In the genomic region with DNA sequence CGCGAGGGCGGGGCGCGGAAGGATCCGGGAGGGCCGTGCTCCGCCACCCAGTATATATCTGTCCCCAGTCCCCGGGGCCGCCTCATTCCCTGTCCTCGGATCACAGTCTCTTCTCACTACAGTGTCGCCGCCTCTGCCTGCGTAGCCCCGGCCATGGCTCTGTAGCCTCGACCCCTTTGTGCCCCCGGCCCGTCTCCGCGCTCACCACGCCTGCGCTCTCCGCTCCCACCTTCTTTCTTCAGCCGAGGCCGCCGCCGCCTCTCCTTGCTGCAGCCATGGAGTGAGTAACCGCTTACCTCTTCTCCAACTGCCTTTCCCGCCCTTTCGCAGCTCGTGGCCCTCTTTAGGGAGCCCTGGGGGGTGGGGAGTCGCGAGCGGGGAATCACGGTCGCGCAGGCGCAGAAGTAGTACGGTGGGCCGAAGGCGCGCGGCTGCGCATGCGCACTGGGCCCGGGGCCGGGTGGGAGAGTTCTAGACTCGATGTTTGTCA, we compare ENCODE assay signal across 8 cellular contexts.
A peak's percentile ranks its signal among the peaks of the same experiment; 100 is the strongest.
DNase-seq lines count a peak whose midpoint lies in the region; ATAC-seq and TF ChIP-seq lines count a peak whose summit lies in the region.

Gene ATF5, plus strand, starts transcription at position 85 of the 490 bp plus-strand sequence. CDS start 1,646 bp downstream, outside the sequence.
Gene NUP62, minus strand, starts transcription at position 384 of the 490 bp plus-strand sequence. CDS start 19,697 bp downstream, outside the sequence.

- H3K36me3 ChIP-seq in OCI-LY3 (replicated peaks; ENCODE audit: low read depth, low read length): peaks cover 68% of the 10 kb centered on the region
- peaks cover under 1 to 27% of the 10 kb centered on the region in 2 donors for H3K36me3 ChIP-seq in mucosa of rectum (ENCODE audit: control insufficient read depth in 2 of 2, insufficient read depth in 2 of 2, low read length in 2 of 2)

- peaks cover 46% of the 10 kb centered on the region for H4K20me1 ChIP-seq in OCI-LY3 (ENCODE audit: insufficient read depth, low read length)

- DNase-seq in DMS 273 (lab: John Stamatoyannopoulos, UW; ENCODE audit: unreplicated experiment) (peak; percentile 97), HuH-7 (ENCODE audit: low spot score) (peak; percentile 98), activated T-cell treated with anti-CD3 and anti-CD28 coated beads for 4 hours (peak; percentile 93), epithelial cell of prostate (ENCODE audit: low read depth, low spot score) (no peak)
- peak; percentile 97 for DNase-seq in stimulated activated CD8-positive, alpha-beta memory T cell treated with anti-CD3 and anti-CD28 coated beads, Interleukin-4, amount 100 ng/mL, for 48 hours

- H3K27ac ChIP-seq in OCI-LY3 (ENCODE audit: low read length) (peak within 1 kb of the TSS; percentile 95), epithelial cell of prostate (peak within 1 kb of the TSS; percentile 89), mucosa of rectum (ENCODE audit: low read depth in 2 of 2, low read length in 2 of 2) (peak within 1 kb of the TSS; percentile 93 to 97)

- H3K27me3 ChIP-seq in OCI-LY3 (ENCODE audit: low read depth, low read length) (no peaks in the 10 kb centered on the region), mucosa of rectum (ENCODE audit: control insufficient read depth in 2 of 2, insufficient read depth in 2 of 2, low read length in 2 of 2) (no peaks in the 10 kb centered on the region)

- 0 out of 2 replicates have a peak, but pooled peaks cover 3% of the 10 kb centered on the region for H3K9me3 ChIP-seq in OCI-LY3 (ENCODE audit: insufficient read depth, low read length)
- no peaks in the 10 kb centered on the region for H3K9me3 ChIP-seq in mucosa of rectum (ENCODE audit: control insufficient read depth in 2 of 2, low read length in 2 of 2)

- H3K4me1 ChIP-seq in OCI-LY3 (ENCODE audit: low read length): peaks cover 69% of the 10 kb centered on the region
- H3K4me1 ChIP-seq in mucosa of rectum (ENCODE audit: control insufficient read depth in 2 of 2, insufficient read depth in 2 of 2, low read length in 2 of 2): peaks cover 8 to 14% of the 10 kb centered on the region in 2 donors

- no peak within 1 kb of the TSS; the same call in 1 of the 2 replicates for H2AFZ ChIP-seq in OCI-LY3 (ENCODE audit: low read depth, low read length)

- peaks cover 91% of the 10 kb centered on the region for H3K79me2 ChIP-seq in OCI-LY3 (ENCODE audit: low read length)

- peak; percentile 39 for ATAC-seq in GM21515 (IDR thresholded peaks at IDR 0.05; ENCODE audit: unreplicated experiment)

- peak within 1 kb of the TSS; percentile 85 for H3K4me2 ChIP-seq in OCI-LY3 (ENCODE audit: low read length)

- TF ChIP-seq CTCF in OCI-LY3 (IDR thresholded peaks at IDR 0.05; ENCODE audit: low read depth, low read length): no peak

- peak within 1 kb of the TSS; percentile 98 for H3K9ac ChIP-seq in OCI-LY3 (ENCODE audit: low read length)
- H3K9ac ChIP-seq in mucosa of rectum (ENCODE audit: low read depth in 1 of 2, low read length in 2 of 2): peak within 1 kb of the TSS; percentile 87 to 90

- H3K4me3 ChIP-seq in OCI-LY3 (ENCODE audit: low read length): peak within 1 kb of the TSS; percentile 89
- peak within 1 kb of the TSS; percentile 90 to 96 for H3K4me3 ChIP-seq in mucosa of rectum (ENCODE audit: low read length in 2 of 2)
